In the genomic region with DNA sequence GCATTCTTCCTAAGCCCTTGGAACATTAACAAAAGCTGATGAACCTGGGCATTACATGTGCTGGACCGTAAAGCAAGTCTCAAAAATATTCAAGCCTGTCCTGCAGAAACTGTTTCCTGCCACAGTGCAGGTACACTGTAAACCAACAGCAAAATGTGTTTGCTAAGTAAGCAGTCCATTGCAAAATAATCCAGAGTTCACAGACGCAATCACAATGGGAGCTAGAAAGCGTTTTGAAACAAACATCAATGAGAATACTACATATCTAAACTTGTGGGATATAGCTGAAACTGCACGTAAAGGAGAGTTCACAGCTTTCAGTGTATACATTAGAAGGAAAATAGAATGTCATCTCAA, we compare ENCODE assay signal across 2 cellular contexts.
A peak's percentile ranks its signal among the peaks of the same experiment; 100 is the strongest.
TF ChIP-seq lines count a peak whose summit lies in the region.

No MANE protein-coding gene starts in this region.

TF ChIP-seq in GM12878, 131 proteins besides CTCF, POLR2A, EP300 and RAD21 (continued from another document):
- TF ChIP-seq ATF7 (IDR thresholded peaks at IDR 0.05; ENCODE audit: low read depth): no peak
- TF ChIP-seq GABPA (IDR thresholded peaks at IDR 0.05; ENCODE audit: low read depth): no peak
- TF ChIP-seq ATF3 (IDR thresholded peaks at IDR 0.05; ENCODE audit: borderline replicate concordance, extremely low read depth, low read depth, low read length): no peak
- no peak for TF ChIP-seq PBX3 (IDR thresholded peaks at IDR 0.05; ENCODE audit: insufficient replicate concordance, low read depth, low read length)
- TF ChIP-seq FOS (IDR thresholded peaks at IDR 0.05; ENCODE audit: borderline replicate concordance, extremely low read depth, insufficient read length): no peak
- TF ChIP-seq, protein P1, sequence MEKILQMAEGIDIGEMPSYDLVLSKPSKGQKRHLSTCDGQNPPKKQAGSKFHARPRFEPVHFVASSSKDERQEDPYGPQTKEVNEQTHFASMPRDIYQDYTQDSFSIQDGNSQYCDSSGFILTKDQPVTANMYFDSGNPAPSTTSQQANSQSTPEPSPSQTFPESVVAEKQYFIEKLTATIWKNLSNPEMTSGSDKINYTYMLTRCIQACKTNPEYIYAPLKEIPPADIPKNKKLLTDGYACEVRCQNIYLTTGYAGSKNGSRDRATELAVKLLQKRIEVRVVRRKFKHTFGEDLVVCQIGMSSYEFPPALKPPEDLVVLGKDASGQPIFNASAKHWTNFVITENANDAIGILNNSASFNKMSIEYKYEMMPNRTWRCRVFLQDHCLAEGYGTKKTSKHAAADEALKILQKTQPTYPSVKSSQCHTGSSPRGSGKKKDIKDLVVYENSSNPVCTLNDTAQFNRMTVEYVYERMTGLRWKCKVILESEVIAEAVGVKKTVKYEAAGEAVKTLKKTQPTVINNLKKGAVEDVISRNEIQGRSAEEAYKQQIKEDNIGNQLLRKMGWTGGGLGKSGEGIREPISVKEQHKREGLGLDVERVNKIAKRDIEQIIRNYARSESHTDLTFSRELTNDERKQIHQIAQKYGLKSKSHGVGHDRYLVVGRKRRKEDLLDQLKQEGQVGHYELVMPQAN (conservative IDR thresholded peaks at IDR 0.05): no peak
- no peak for TF ChIP-seq FOXM1 (IDR thresholded peaks at IDR 0.05; ENCODE audit: low read depth, low read length)
- TF ChIP-seq, protein P2, sequence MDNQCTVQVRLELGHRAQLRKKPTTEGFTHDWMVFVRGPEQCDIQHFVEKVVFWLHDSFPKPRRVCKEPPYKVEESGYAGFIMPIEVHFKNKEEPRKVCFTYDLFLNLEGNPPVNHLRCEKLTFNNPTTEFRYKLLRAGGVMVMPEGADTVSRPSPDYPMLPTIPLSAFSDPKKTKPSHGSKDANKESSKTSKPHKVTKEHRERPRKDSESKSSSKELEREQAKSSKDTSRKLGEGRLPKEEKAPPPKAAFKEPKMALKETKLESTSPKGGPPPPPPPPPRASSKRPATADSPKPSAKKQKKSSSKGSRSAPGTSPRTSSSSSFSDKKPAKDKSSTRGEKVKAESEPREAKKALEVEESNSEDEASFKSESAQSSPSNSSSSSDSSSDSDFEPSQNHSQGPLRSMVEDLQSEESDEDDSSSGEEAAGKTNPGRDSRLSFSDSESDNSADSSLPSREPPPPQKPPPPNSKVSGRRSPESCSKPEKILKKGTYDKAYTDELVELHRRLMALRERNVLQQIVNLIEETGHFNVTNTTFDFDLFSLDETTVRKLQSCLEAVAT (IDR thresholded peaks at IDR 0.05): no peak
- TF ChIP-seq POLR2AphosphoS5 (IDR thresholded peaks at IDR 0.05; ENCODE audit: low read length): no peak
- no peak for TF ChIP-seq WRNIP1 (IDR thresholded peaks at IDR 0.05; ENCODE audit: borderline replicate concordance, low read depth, low read length)
- TF ChIP-seq NR2F1 (conservative IDR thresholded peaks at IDR 0.05): no peak
TF ChIP-seq in GM12878: peak in this region for 0.

TF ChIP-seq in liver, 16 proteins besides CTCF, POLR2A, EP300 and RAD21 (continued from another document):
- TF ChIP-seq, protein P3, sequence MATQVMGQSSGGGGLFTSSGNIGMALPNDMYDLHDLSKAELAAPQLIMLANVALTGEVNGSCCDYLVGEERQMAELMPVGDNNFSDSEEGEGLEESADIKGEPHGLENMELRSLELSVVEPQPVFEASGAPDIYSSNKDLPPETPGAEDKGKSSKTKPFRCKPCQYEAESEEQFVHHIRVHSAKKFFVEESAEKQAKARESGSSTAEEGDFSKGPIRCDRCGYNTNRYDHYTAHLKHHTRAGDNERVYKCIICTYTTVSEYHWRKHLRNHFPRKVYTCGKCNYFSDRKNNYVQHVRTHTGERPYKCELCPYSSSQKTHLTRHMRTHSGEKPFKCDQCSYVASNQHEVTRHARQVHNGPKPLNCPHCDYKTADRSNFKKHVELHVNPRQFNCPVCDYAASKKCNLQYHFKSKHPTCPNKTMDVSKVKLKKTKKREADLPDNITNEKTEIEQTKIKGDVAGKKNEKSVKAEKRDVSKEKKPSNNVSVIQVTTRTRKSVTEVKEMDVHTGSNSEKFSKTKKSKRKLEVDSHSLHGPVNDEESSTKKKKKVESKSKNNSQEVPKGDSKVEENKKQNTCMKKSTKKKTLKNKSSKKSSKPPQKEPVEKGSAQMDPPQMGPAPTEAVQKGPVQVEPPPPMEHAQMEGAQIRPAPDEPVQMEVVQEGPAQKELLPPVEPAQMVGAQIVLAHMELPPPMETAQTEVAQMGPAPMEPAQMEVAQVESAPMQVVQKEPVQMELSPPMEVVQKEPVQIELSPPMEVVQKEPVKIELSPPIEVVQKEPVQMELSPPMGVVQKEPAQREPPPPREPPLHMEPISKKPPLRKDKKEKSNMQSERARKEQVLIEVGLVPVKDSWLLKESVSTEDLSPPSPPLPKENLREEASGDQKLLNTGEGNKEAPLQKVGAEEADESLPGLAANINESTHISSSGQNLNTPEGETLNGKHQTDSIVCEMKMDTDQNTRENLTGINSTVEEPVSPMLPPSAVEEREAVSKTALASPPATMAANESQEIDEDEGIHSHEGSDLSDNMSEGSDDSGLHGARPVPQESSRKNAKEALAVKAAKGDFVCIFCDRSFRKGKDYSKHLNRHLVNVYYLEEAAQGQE (IDR thresholded peaks at IDR 0.05): peak; percentile 93
- TF ChIP-seq FOXA1 (IDR thresholded peaks at IDR 0.05) (peak; percentile 73), YY1 (IDR thresholded peaks at IDR 0.05) (peak; percentile 96), NR2F2 (IDR thresholded peaks at IDR 0.05) (no peak), GABPA (IDR thresholded peaks at IDR 0.05 in 1 of 2, conservative IDR thresholded peaks at IDR 0.05 in 1 of 2) (peak in 1 of 2 donors; percentile 60), RXRA (IDR thresholded peaks at IDR 0.05) (peak; percentile 81 to 88), JUND (IDR thresholded peaks at IDR 0.05) (no peak), HNF4A (conservative IDR thresholded peaks at IDR 0.05) (peak; percentile 89 to 92), TAF1 (conservative IDR thresholded peaks at IDR 0.05) (peak; percentile 47)
- TF ChIP-seq, protein P4, sequence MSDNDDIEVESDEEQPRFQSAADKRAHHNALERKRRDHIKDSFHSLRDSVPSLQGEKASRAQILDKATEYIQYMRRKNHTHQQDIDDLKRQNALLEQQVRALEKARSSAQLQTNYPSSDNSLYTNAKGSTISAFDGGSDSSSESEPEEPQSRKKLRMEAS (IDR thresholded peaks at IDR 0.05): peak; percentile 81
- TF ChIP-seq, protein P5, sequence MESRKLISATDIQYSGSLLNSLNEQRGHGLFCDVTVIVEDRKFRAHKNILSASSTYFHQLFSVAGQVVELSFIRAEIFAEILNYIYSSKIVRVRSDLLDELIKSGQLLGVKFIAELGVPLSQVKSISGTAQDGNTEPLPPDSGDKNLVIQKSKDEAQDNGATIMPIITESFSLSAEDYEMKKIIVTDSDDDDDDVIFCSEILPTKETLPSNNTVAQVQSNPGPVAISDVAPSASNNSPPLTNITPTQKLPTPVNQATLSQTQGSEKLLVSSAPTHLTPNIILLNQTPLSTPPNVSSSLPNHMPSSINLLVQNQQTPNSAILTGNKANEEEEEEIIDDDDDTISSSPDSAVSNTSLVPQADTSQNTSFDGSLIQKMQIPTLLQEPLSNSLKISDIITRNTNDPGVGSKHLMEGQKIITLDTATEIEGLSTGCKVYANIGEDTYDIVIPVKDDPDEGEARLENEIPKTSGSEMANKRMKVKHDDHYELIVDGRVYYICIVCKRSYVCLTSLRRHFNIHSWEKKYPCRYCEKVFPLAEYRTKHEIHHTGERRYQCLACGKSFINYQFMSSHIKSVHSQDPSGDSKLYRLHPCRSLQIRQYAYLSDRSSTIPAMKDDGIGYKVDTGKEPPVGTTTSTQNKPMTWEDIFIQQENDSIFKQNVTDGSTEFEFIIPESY (IDR thresholded peaks at IDR 0.05): peak; percentile 76
